ENCODE assay signal across 11 cellular contexts in the genomic region with DNA sequence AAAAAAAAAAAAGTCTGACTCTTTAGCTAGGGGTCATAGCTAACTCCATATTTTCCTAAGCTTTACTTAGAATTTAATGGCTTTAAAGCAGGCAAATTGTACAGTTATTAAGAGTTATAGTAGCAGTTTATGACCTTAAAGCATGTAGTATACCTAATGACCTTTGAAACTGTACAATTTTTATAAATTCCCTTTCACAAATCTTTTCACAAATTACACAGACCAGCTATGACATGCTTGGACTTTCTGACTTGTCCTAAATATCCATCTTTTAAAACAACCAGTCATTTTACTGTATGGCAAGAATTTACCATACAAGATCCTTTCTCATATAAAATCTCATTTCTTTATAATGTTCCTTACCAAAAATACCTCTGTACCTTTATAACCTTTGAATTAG.
"Had no signal": no experiment of that assay in that cellular context is flagged by ENCODE, and none has a peak within 500 bp of the region (broad histone marks: within the 10 kb centered on the region; RNA-seq: fewer than 3 reads in every experiment).

No MANE protein-coding gene starts in this region.

- FAIRE-seq: H1, H54 had no signal

- H3K27ac ChIP-seq: GM23248 had no signal

- H3K36me3 ChIP-seq: HAP-1 had no signal

- H3K9ac ChIP-seq: GM23248 had no signal

- H3K4me3 ChIP-seq: GM23248, GM23338, HAP-1 had no signal

- H3K4me1 ChIP-seq: HAP-1 had no signal

- DNase-seq: GM23248, GOT3, H7, H9, HCEC 1CT, HFFc6 had no signal

- H3K4me2 ChIP-seq: GM23338 had no signal

- ATAC-seq: GM23338, HCT116 had no signal
